In the genomic region with DNA sequence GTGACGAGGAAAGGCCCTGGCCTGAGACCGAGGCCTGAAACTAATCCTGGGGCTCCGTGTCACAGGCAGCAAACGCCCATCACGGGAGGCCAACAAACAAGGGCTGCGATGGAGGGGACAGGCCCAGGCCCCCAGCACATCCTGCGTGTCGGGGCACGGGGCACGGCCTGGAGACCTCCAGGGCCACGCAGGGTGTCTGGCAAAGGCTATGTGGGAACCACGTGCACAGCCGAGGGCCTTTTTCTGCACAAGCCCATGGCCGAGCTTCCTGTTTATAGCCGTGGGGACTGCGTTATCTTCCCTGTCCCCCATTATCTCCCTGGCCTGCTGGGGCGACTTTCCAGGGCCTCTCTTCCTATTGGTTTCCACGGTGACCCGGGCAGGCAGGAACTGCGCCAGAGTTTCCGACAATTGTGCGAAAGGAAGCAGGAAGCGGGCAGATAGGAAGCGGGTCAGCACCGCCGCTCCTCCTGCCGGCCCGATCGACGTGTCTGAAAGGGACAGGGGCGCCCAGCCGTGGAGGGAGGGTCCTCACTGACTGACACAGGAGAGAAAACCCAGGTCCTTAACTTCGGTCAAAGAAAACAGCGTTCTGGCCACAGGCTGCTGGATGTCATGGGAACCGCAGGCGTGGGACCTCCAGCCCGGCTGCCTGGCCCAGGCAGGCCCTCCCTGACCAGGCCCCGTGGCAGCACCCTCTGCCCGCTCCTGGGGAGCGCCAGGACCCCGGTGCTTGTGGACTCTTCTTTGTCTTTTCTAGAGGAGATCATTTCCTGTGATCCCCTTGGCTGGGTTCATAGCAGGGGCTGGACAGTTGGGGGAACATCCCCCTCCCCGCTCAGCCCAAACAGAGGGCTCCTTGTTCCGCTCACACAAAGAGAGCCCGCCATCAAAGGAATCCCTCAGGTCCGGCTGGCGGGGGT, we compare ENCODE assay signal across 13 cellular contexts. TPM values are rescaled to one million over a fixed set of nuclear protein-coding genes. Genes with fewer than 3 reads are reported as not detected.
DNase-seq lines count a peak whose midpoint lies in the region; ATAC-seq, FAIRE-seq and TF ChIP-seq lines count a peak whose summit lies in the region.
"Had no signal": no experiment of that assay in that cellular context is flagged by ENCODE, and none has a peak within 500 bp of the region (broad histone marks: within the 10 kb centered on the region; RNA-seq: fewer than 3 reads in every experiment).

No MANE protein-coding gene starts in this region.

- H3K9ac ChIP-seq in K562 (ENCODE audit: insufficient read depth in 1 of 2, low read depth in 2 of 2, low read length in 2 of 2) (peak overlapping the region; percentile 70 to 93), muscle layer of colon (ENCODE audit: low read length) (no peak overlapping the region)

- CTCF ChIA-PET in K562 (lab: Yijun Ruan, JAX; ENCODE audit: low intra/inter-chr PET ratio): no interaction called here

- TF ChIP-seq CTCF in K562 (IDR thresholded peaks at IDR 0.05 in 2 of 3, conservative IDR thresholded peaks at IDR 0.05 in 1 of 3; ENCODE audit: insufficient read depth in 2 of 3, low read depth in 1 of 3, low read length in 3 of 3) (no peak), thyroid gland (IDR thresholded peaks at IDR 0.05) (no peak), HFFc6 (IDR thresholded peaks at IDR 0.05) (no peak)

- no peaks in the 10 kb centered on the region for H3K4me1 Mint-ChIP-seq in HFFc6 (ENCODE audit: low read depth)
- H3K4me1 Mint-ChIP-seq: activated CD4-positive, alpha-beta memory T cell treated with anti-CD3 and anti-CD28 coated beads, Interleukin-2, amount 10 ng/mL, durations not matched to agents 7 days and 5 days; CD4-positive, CD25-positive, alpha-beta regulatory T cell had no signal

- TF ChIP-seq RAD21 in K562 (CRISPR knock-in tag; conservative IDR thresholded peaks at IDR 0.05 in 1 of 2, IDR thresholded peaks at IDR 0.05 in 1 of 2): no peak

- BruUV-seq in K562 (replicated peaks; lab: Mats Ljungman, UMichigan): TSS peak; percentile 84

- no peaks in the 10 kb centered on the region for H3K9me3 Mint-ChIP-seq in HFFc6
- H3K9me3 Mint-ChIP-seq: activated CD4-positive, alpha-beta memory T cell treated with anti-CD3 and anti-CD28 coated beads, Interleukin-2, amount 10 ng/mL, durations not matched to agents 7 days and 5 days; CD4-positive, CD25-positive, alpha-beta regulatory T cell had no signal

- DNase-seq in K562 (ENCODE audit: extremely low read depth in 1 of 4, low spot score in 3 of 4) (peak; percentile 53 to 88 (median 70)), Right ventricle myocardium inferior (ENCODE audit: missing footprints) (peak; percentile 89), thyroid gland (peak; percentile 39 to 47), HFFc6 (no peak), NCI-H1930 (lab: John Stamatoyannopoulos, UW) (no peak)
- DNase-seq: CD4-positive, CD25-positive, alpha-beta regulatory T cell; erythroblast; NCI-H1092 treated with DMSO at 0.1 percent for 48 hours; SW 1271 had no signal

- H3K36me3 Mint-ChIP-seq in HFFc6 (ENCODE audit: low read depth): no peaks in the 10 kb centered on the region; the same call in 1 of the 2 replicates
- H3K36me3 Mint-ChIP-seq: CD4-positive, CD25-positive, alpha-beta regulatory T cell had no signal

- no peaks in the 10 kb centered on the region for H4K20me1 ChIP-seq in K562 (replicated peaks; ENCODE audit: control insufficient read depth, insufficient read depth, low read length)

- FAIRE-seq in K562 (lab: Jason Lieb, UNC): peak; percentile 97

- H3K27ac ChIP-seq in K562 (ENCODE audit: extremely low read depth, low read depth, low read length) (peak overlapping the region; percentile 78), muscle layer of colon (ENCODE audit: low read depth, low read length) (peak overlapping the region; percentile 44), thyroid gland (peak overlapping the region; percentile 60 to 82 (median 72))

- intact Hi-C loops in K562 (cut with micrococcal nuclease): loop anchor here (2.0 kb wide), 1 partner anchor 35 kb away; a partner anchor contains a TSS
- intact Hi-C loops in Right ventricle myocardium inferior (cut with DNase I): loop anchor here (2.0 kb wide), 1 partner anchor 29 kb away; no protein-coding TSS in a partner anchor
- intact Hi-C loops in thyroid gland (cut with DNase I): no loop called here

- H3K4me1 ChIP-seq in K562 (replicated peaks in 1 of 2; ENCODE audit: control insufficient read depth in 2 of 2, insufficient read depth in 2 of 2, low read length in 2 of 2) (peaks cover 16 to 67% of the 10 kb centered on the region in 2 experiments), muscle layer of colon (ENCODE audit: insufficient read depth, low read length) (no peaks in the 10 kb centered on the region), thyroid gland (peaks cover 0 to 14% of the 10 kb centered on the region in 2 donors)

- POLR2A ChIA-PET in K562 (lab: Yijun Ruan, JAX): no interaction called here

- TF ChIP-seq EP300 in K562 (IDR thresholded peaks at IDR 0.05; ENCODE audit: low read length): peak; percentile 54

- H3K9me1 ChIP-seq in K562 (ENCODE audit: control insufficient read depth, insufficient read depth, low read length): peaks cover 6% of the 10 kb centered on the region

- WGBS in K562 (ENCODE audit: insufficient coverage, low coverage, missing lambda C conversion rate): 38% methylated on average over 42 of the region's 46 CpGs
- WGBS in thyroid gland, 2 donors: 79 to 82% methylated on average over 26 to 40 of the region's 46 CpGs

- H3K27me3 ChIP-seq in K562 (ENCODE audit: control insufficient read depth in 2 of 2, insufficient read depth in 2 of 2, low read length in 2 of 2): no peaks in the 10 kb centered on the region
- no peaks in the 10 kb centered on the region for H3K27me3 ChIP-seq in muscle layer of colon (ENCODE audit: control insufficient read depth in 1 of 2, insufficient read depth in 2 of 2, low read length in 2 of 2)
- no peaks in the 10 kb centered on the region for H3K27me3 ChIP-seq in thyroid gland

- H3K9me3 ChIP-seq in K562 (replicated peaks; ENCODE audit: control insufficient read depth, insufficient read depth, low read depth, low read length): no peaks in the 10 kb centered on the region
- no peaks in the 10 kb centered on the region for H3K9me3 ChIP-seq in muscle layer of colon (ENCODE audit: low read length)
- no peaks in the 10 kb centered on the region for H3K9me3 ChIP-seq in thyroid gland

- H3K36me3 ChIP-seq in K562 (ENCODE audit: control insufficient read depth, insufficient read depth, low read length) (peaks cover 70% of the 10 kb centered on the region; the same call in 2 of the 3 replicates), muscle layer of colon (ENCODE audit: insufficient read depth, low read length) (peaks cover 82% of the 10 kb centered on the region), thyroid gland (peaks cover 42 to 44% of the 10 kb centered on the region in 2 donors)

- peak; percentile 64 for ATAC-seq in K562
- peak; percentile 59 for ATAC-seq in Right ventricle myocardium inferior
- no peak for ATAC-seq in HG03571 (IDR thresholded peaks at IDR 0.05; ENCODE audit: unreplicated experiment)
- ATAC-seq in HG02938 (IDR thresholded peaks at IDR 0.05; ENCODE audit: unreplicated experiment): no peak

- peak overlapping the region; percentile 74 for H3K4me2 ChIP-seq in K562 (ENCODE audit: insufficient read depth, low read length)

- H3K27me3 Mint-ChIP-seq in HFFc6 (ENCODE audit: insufficient read depth): no peaks in the 10 kb centered on the region; the same call in 1 of the 2 replicates
- H3K27me3 Mint-ChIP-seq: activated CD4-positive, alpha-beta memory T cell treated with anti-CD3 and anti-CD28 coated beads, Interleukin-2, amount 10 ng/mL, durations not matched to agents 7 days and 5 days; CD4-positive, CD25-positive, alpha-beta regulatory T cell had no signal

- in situ Hi-C loops in K562 (cut with MboI): no loop called here

- H3K27ac Mint-ChIP-seq in HFFc6: no peak overlapping the region
- H3K27ac Mint-ChIP-seq: activated CD4-positive, alpha-beta memory T cell treated with anti-CD3 and anti-CD28 coated beads, Interleukin-2, amount 10 ng/mL, durations not matched to agents 7 days and 5 days; CD4-positive, CD25-positive, alpha-beta regulatory T cell had no signal

- TF ChIP-seq POLR2A in K562 (conservative IDR thresholded peaks at IDR 0.05): 0 out of 2 replicates have a peak, but pooled peaks have one; percentile 60
- TF ChIP-seq POLR2A in thyroid gland (IDR thresholded peaks at IDR 0.05): no peak

- H3K79me2 ChIP-seq in K562 (ENCODE audit: control insufficient read depth, insufficient read depth, low read length): peaks cover 7% of the 10 kb centered on the region; the same call in 1 of the 3 replicates

- H2AFZ ChIP-seq in K562 (ENCODE audit: low read depth, low read length): peak overlapping the region; percentile 76

- H3K4me3 ChIP-seq in K562 (peak overlapping the region; percentile 28), muscle layer of colon (ENCODE audit: low read depth in 1 of 2, low read length in 2 of 2) (no peak overlapping the region), thyroid gland (replicated peaks in 1 of 3) (no peak overlapping the region)

- H3K4me3 Mint-ChIP-seq in HFFc6: no peak overlapping the region
- H3K4me3 Mint-ChIP-seq: activated CD4-positive, alpha-beta memory T cell treated with anti-CD3 and anti-CD28 coated beads, Interleukin-2, amount 10 ng/mL, durations not matched to agents 7 days and 5 days; CD4-positive, CD25-positive, alpha-beta regulatory T cell had no signal

RNA-seq across cellular contexts. Expression of a gene that starts 29.1 kb away (rescaled TPM):
- total RNA-seq in K562 (2011; cell fraction: chromatin; rRNA removed; ENCODE audit: low replicate concordance): 131 and 191 TPM in 2 replicates
- 87.9 and 99.6 TPM in 2 replicates for total RNA-seq in K562 (2011; cell fraction: nucleolus; rRNA removed)
- total RNA-seq in K562 (2011; cell fraction: nucleoplasm; rRNA removed): 87.4 and 93.4 TPM in 2 replicates
- 17.1 and 20.1 TPM in 2 replicates for total RNA-seq in K562 (2014; rRNA removed)
- 9.1 and 9.3 TPM in 2 replicates for total RNA-seq in K562 (2014; rRNA removed; fragmentation: Illumina TruSeq; extraction: Trizol)
- total RNA-seq in K562 (2015; rRNA removed; fragmentation: Illumina TruSeq; extraction: Trizol): 8.7 and 11.1 TPM in 2 replicates
- 56.1 and 62.8 TPM in 2 replicates for total RNA-seq in K562 (2021)
- polyA plus RNA-seq in K562 (2011; rRNA removed): 14.0 and 25.1 TPM in 2 replicates
- 14.1 and 19.3 TPM in 2 replicates for polyA plus RNA-seq in K562 (2011; cell fraction: cytosol; rRNA removed)
- polyA plus RNA-seq in K562 (2011; cell fraction: nucleus; rRNA removed): 83.4 and 92.4 TPM in 2 replicates
- polyA plus RNA-seq in K562 (2012): 40.9 and 50.7 TPM in 2 replicates
- 44.6 and 47.6 TPM in 2 replicates for polyA plus RNA-seq in K562 (2014; fragmentation: Illumina TruSeq; extraction: Trizol)
- polyA plus RNA-seq in K562 (2014; fragmentation: Nextera tagmentation; extraction: Ambion mirVana): 10 to 100 TPM in 1 of 2 experiments, 1 to 10 TPM in 1; 8.3 to 12.0 TPM
- polyA plus RNA-seq in K562 (2014; rRNA removed): 30.9 and 32.2 TPM in 2 replicates
- polyA minus RNA-seq in K562 (2011; rRNA and poly(A)+ RNA removed): 9.3 and 13.0 TPM in 2 replicates
- polyA minus RNA-seq in K562 (2011; cell fraction: cytosol; rRNA and poly(A)+ RNA removed): 32.1 and 45.6 TPM in 2 replicates
- 19.7 and 31.5 TPM in 2 replicates for polyA minus RNA-seq in K562 (2011; cell fraction: nucleus; rRNA and poly(A)+ RNA removed)
- total RNA-seq in Right ventricle myocardium inferior: 22.3 TPM
- total RNA-seq in thyroid gland: 10 to 100 TPM; 47.7 to 73.8 (median 62.5) TPM
- 10 to 100 TPM; 63.2 to 98.6 (median 75.5) TPM for total RNA-seq in HFFc6 (2021; fragmentation: NEBNext Ultra II Directional; extraction: Animal tissue kit (Norgen Biotek cat#: 25700))

RNA-seq across cellular contexts. Expression of a gene that starts 33.9 kb away (rescaled TPM):
- total RNA-seq in K562 (2011; cell fraction: chromatin; rRNA removed; ENCODE audit: low replicate concordance): 19.9 and 65.7 TPM in 2 replicates
- total RNA-seq in K562 (2011; cell fraction: nucleolus; rRNA removed): 52.4 and 65.7 TPM in 2 replicates
- 25.2 and 35.0 TPM in 2 replicates for total RNA-seq in K562 (2011; cell fraction: nucleoplasm; rRNA removed)
- total RNA-seq in K562 (2014; rRNA removed) (7.1 and 12.0 TPM in 2 replicates), K562 (2014; rRNA removed; fragmentation: Illumina TruSeq; extraction: Trizol) (0.69 and 0.73 TPM in 2 replicates), K562 (2015; rRNA removed; fragmentation: Illumina TruSeq; extraction: Trizol) (2.3 and 2.8 TPM in 2 replicates), K562 (2021) (26.7 and 31.4 TPM in 2 replicates), Right ventricle myocardium inferior (18.7 TPM), thyroid gland (10 to 100 TPM; 19.6 to 35.4 (median 23.2) TPM)
- polyA plus RNA-seq in K562 (2011; rRNA removed) (1.2 and 2.2 TPM in 2 replicates), K562 (2014; fragmentation: Illumina TruSeq; extraction: Trizol) (2.6 and 6.3 TPM in 2 replicates), K562 (2014; fragmentation: Nextera tagmentation; extraction: Ambion mirVana) (under 1 TPM; 0.03 to 0.04 TPM), K562 (2014; rRNA removed) (8.2 and 8.6 TPM in 2 replicates)
- polyA plus RNA-seq in K562 (2011; cell fraction: cytosol; rRNA removed): 2.9 and 4.9 TPM in 2 replicates
- polyA plus RNA-seq in K562 (2011; cell fraction: nucleus; rRNA removed): 13.3 and 22.9 TPM in 2 replicates
- polyA plus RNA-seq in K562 (2012): 10.2 and 14.1 TPM in 2 replicates
- 2.0 and 2.8 TPM in 2 replicates for polyA minus RNA-seq in K562 (2011; rRNA and poly(A)+ RNA removed)
- 35.0 and 45.4 TPM in 2 replicates for polyA minus RNA-seq in K562 (2011; cell fraction: cytosol; rRNA and poly(A)+ RNA removed)
- polyA minus RNA-seq in K562 (2011; cell fraction: nucleus; rRNA and poly(A)+ RNA removed): 15.9 and 18.9 TPM in 2 replicates
- 10 to 100 TPM; 12.1 to 17.1 (median 14.7) TPM for total RNA-seq in HFFc6 (2021; fragmentation: NEBNext Ultra II Directional; extraction: Animal tissue kit (Norgen Biotek cat#: 25700))

Comparison
In these comparisons a context has a peak if more than half of its experiments do, and no peak if none do; other contexts are left out.
1. ATAC-seq: peak in K562 (single experiment) and Right ventricle myocardium inferior (single experiment); none in HG03571 (single experiment) and HG02938 (single experiment).
2. DNase-seq: peak in K562 (4 of 4), Right ventricle myocardium inferior (single experiment) and thyroid gland (2 of 2); none in HFFc6 (single experiment) and NCI-H1930 (0 of 2).
3. Peak in every context shown above with its lines, with median percentiles within 50 percentile points of each other: H3K27ac ChIP-seq.